In the genomic region with DNA sequence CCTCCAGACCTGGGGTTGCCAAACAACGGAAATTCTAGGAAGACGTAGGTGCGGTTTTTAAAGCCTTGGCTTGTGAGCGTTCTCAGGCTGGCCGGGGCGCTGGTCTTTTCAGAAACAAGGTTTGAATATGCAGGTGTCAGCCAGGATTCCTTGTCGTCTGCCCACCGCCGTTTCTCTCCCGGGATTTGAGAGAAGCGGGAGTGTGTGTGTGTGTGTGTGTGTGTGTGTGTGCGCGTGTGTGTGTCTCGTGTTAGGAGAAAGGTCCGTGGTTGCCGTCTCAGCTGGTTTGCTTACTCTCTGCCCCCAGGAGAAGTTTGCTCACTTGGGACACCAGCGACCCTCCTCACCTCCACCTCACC, we compare ENCODE assay signal across 9 cellular contexts. TPM values are rescaled to one million over a fixed set of nuclear protein-coding genes. Genes with fewer than 3 reads are reported as not detected.
DNase-seq lines count a peak whose midpoint lies in the region; ATAC-seq lines count a peak whose summit lies in the region.
"Had no signal": no experiment of that assay in that cellular context is flagged by ENCODE, and none has a peak within 500 bp of the region (broad histone marks: within the 10 kb centered on the region; RNA-seq: fewer than 3 reads in every experiment).

No MANE protein-coding gene starts in this region.

- H3K9me3 Mint-ChIP-seq in activated T-cell treated with anti-CD3 and anti-CD28 coated beads, Interleukin-2, amount 50 U/mL, for 4 hours, result peaks cover 6% of the 10 kb centered on the region
- peaks cover 0 to 19% of the 10 kb centered on the region in 2 donors for H3K9me3 Mint-ChIP-seq in stimulated activated naive CD8-positive, alpha-beta T cell treated with anti-CD3 and anti-CD28 coated beads, Interleukin-15, amount 100 ng/mL, for 72 hours

- WGBS in iPS DF 6.9 (ENCODE audit: insufficient coverage, insufficient read length), result no CpG with 5 or more reads among the region's 17 CpGs

- peaks cover 74% of the 10 kb centered on the region for H3K27me3 ChIP-seq in iPS DF 6.9 (ENCODE audit: control insufficient read depth, insufficient read depth, low read length)

- no peak overlapping the region for H3K27ac ChIP-seq in iPS DF 6.9 (ENCODE audit: low read length)
- H3K27ac ChIP-seq: neutrophil had no signal

- peaks cover 89% of the 10 kb centered on the region for H3K27me3 Mint-ChIP-seq in activated T-cell treated with anti-CD3 and anti-CD28 coated beads, Interleukin-2, amount 50 U/mL, for 4 hours (ENCODE audit: low read depth)
- H3K27me3 Mint-ChIP-seq in stimulated activated naive CD8-positive, alpha-beta T cell treated with anti-CD3 and anti-CD28 coated beads, Interleukin-15, amount 100 ng/mL, for 72 hours, result peaks cover 98% of the 10 kb centered on the region

- no peak for DNase-seq in activated T-cell treated with anti-CD3 and anti-CD28 coated beads, Interleukin-2, amount 50 U/mL, for 4 hours
- DNase-seq in activated T-cell treated with anti-CD3 and anti-CD28 coated beads, Interleukin-2, amount 50 U/mL, for 1 hour, result no peak
- DNase-seq in NCI-H748 treated with DMSO at 0.1 percent for 48 hours (lab: John Stamatoyannopoulos, UW), result peak; percentile 53
- no peak for DNase-seq in iPS DF 6.9 (ENCODE audit: low read depth, low spot score)
- DNase-seq in stimulated activated naive CD8-positive, alpha-beta T cell treated with anti-CD3 and anti-CD28 coated beads, Interleukin-15, amount 100 ng/mL, for 72 hours, result no peak
- DNase-seq in midbrain (lab: John Stamatoyannopoulos, UW), result no peak
- no peak for DNase-seq in AG20443 (ENCODE audit: low spot score)

- no peak for ATAC-seq in activated T-cell treated with anti-CD3 and anti-CD28 coated beads, Interleukin-2, amount 50 U/mL, for 4 hours
- no peak for ATAC-seq in stimulated activated naive CD8-positive, alpha-beta T cell treated with anti-CD3 and anti-CD28 coated beads, Interleukin-15, amount 100 ng/mL, for 72 hours
- ATAC-seq in HG03565 (IDR thresholded peaks at IDR 0.05; ENCODE audit: unreplicated experiment), result no peak

- peak overlapping the region; percentile 43 for H3K4me3 Mint-ChIP-seq in activated T-cell treated with anti-CD3 and anti-CD28 coated beads, Interleukin-2, amount 50 U/mL, for 4 hours
- H3K4me3 Mint-ChIP-seq in stimulated activated naive CD8-positive, alpha-beta T cell treated with anti-CD3 and anti-CD28 coated beads, Interleukin-15, amount 100 ng/mL, for 72 hours, result peak overlapping the region; percentile 68 to 76

- peak overlapping the region; percentile 12; the same call in 1 of the 2 replicates for H3K4me3 ChIP-seq in iPS DF 6.9 (ENCODE audit: low read length)

- H3K4me1 Mint-ChIP-seq in activated T-cell treated with anti-CD3 and anti-CD28 coated beads, Interleukin-2, amount 50 U/mL, for 4 hours (ENCODE audit: low read depth), result peaks cover 40% of the 10 kb centered on the region
- peaks cover 60% of the 10 kb centered on the region for H3K4me1 Mint-ChIP-seq in stimulated activated naive CD8-positive, alpha-beta T cell treated with anti-CD3 and anti-CD28 coated beads, Interleukin-15, amount 100 ng/mL, for 72 hours

- H3K27ac Mint-ChIP-seq in stimulated activated naive CD8-positive, alpha-beta T cell treated with anti-CD3 and anti-CD28 coated beads, Interleukin-15, amount 100 ng/mL, for 72 hours, result peak overlapping the region in 1 of 2 donors; percentile 54

- H3K36me3 ChIP-seq in iPS DF 6.9 (ENCODE audit: control insufficient read depth, insufficient read depth, low read length), result no peaks in the 10 kb centered on the region; the same call in 1 of the 2 replicates
- H3K36me3 ChIP-seq: neutrophil had no signal

- peaks cover 8% of the 10 kb centered on the region for H3K4me1 ChIP-seq in iPS DF 6.9 (ENCODE audit: control insufficient read depth, insufficient read depth, low read length)

- no peaks in the 10 kb centered on the region for H3K9me3 ChIP-seq in iPS DF 6.9 (ENCODE audit: control insufficient read depth, insufficient read depth, low read length)
- H3K9me3 ChIP-seq: neutrophil had no signal

- H3K36me3 Mint-ChIP-seq in activated T-cell treated with anti-CD3 and anti-CD28 coated beads, Interleukin-2, amount 50 U/mL, for 4 hours (ENCODE audit: insufficient read depth), result no peaks in the 10 kb centered on the region

RNA-seq across cellular contexts. Expression of a gene that starts 1.0 kb away (rescaled TPM):
- under 1 TPM; 0.03 to 0.05 (median 0.03) TPM for total RNA-seq in activated T-cell treated with anti-CD3 and anti-CD28 coated beads, Interleukin-2, amount 50 U/mL, for 4 hours
